Comparison of ENCODE assay signal across 1 cellular context in genomic region chr6:131574133-131574532, GRCh38.
TF ChIP-seq lines count a peak whose summit lies in the region.

No MANE protein-coding gene starts in this region.

TF ChIP-seq in HepG2, 621 proteins besides CTCF, POLR2A, EP300 and RAD21 (continues in another document):
- TF ChIP-seq ZNF784 (CRISPR knock-in tag; IDR thresholded peaks at IDR 0.05; ENCODE audit: borderline replicate concordance), result no peak; the same call in 1 of the 2 replicates
- TF ChIP-seq, protein P1, sequence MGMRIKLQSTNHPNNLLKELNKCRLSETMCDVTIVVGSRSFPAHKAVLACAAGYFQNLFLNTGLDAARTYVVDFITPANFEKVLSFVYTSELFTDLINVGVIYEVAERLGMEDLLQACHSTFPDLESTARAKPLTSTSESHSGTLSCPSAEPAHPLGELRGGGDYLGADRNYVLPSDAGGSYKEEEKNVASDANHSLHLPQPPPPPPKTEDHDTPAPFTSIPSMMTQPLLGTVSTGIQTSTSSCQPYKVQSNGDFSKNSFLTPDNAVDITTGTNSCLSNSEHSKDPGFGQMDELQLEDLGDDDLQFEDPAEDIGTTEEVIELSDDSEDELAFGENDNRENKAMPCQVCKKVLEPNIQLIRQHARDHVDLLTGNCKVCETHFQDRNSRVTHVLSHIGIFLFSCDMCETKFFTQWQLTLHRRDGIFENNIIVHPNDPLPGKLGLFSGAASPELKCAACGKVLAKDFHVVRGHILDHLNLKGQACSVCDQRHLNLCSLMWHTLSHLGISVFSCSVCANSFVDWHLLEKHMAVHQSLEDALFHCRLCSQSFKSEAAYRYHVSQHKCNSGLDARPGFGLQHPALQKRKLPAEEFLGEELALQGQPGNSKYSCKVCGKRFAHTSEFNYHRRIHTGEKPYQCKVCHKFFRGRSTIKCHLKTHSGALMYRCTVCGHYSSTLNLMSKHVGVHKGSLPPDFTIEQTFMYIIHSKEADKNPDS (CRISPR knock-in tag; IDR thresholded peaks at IDR 0.05), result no peak
- TF ChIP-seq IRF2 (CRISPR knock-in tag; IDR thresholded peaks at IDR 0.05), result 0 out of 2 replicates have a peak, but pooled peaks have one; percentile 47
- TF ChIP-seq TCF7 (IDR thresholded peaks at IDR 0.05; ENCODE audit: low read depth), result peak; percentile 64
- TF ChIP-seq RNF2 (conservative IDR thresholded peaks at IDR 0.05; ENCODE audit: low read depth), result no peak
- peak; percentile 82 for TF ChIP-seq ZNF609 (CRISPR knock-in tag; IDR thresholded peaks at IDR 0.05; ENCODE audit: borderline replicate concordance)
- TF ChIP-seq ZBTB7B (CRISPR knock-in tag; IDR thresholded peaks at IDR 0.05), result 0 out of 2 replicates have a peak, but pooled peaks have one; percentile 32
- peak; percentile 93 for TF ChIP-seq AHDC1 (CRISPR knock-in tag; IDR thresholded peaks at IDR 0.05; ENCODE audit: borderline replicate concordance)
- no peak for TF ChIP-seq ZNF768 (CRISPR knock-in tag; IDR thresholded peaks at IDR 0.05)
- TF ChIP-seq FOXO1 (CRISPR knock-in tag; IDR thresholded peaks at IDR 0.05), result peak; percentile 86; the same call in 1 of the 2 replicates
- TF ChIP-seq NRL (CRISPR knock-in tag; IDR thresholded peaks at IDR 0.05; ENCODE audit: borderline replicate concordance), result no peak
- TF ChIP-seq HOXA5 (CRISPR knock-in tag; IDR thresholded peaks at IDR 0.05), result 0 out of 2 replicates have a peak, but pooled peaks have one; percentile 59
- TF ChIP-seq FOXK1 (CRISPR knock-in tag; IDR thresholded peaks at IDR 0.05; ENCODE audit: borderline replicate concordance, low read depth), result peak; percentile 28; the same call in 1 of the 2 replicates
- TF ChIP-seq RCOR2 (CRISPR knock-in tag; IDR thresholded peaks at IDR 0.05), result peak; percentile 35; the same call in 1 of the 2 replicates
- TF ChIP-seq, protein P2, sequence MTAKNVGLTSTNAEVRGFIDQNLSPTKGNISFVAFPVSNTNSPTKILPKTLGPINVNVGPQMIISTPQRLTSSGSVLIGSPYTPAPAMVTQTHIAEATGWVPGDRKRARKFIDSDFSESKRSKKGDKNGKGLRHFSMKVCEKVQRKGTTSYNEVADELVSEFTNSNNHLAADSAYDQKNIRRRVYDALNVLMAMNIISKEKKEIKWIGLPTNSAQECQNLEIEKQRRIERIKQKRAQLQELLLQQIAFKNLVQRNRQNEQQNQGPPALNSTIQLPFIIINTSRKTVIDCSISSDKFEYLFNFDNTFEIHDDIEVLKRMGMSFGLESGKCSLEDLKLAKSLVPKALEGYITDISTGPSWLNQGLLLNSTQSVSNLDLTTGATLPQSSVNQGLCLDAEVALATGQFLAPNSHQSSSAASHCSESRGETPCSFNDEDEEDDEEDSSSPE (CRISPR knock-in tag; IDR thresholded peaks at IDR 0.05), result no peak
- peak; percentile 89 for TF ChIP-seq ISL2 (CRISPR knock-in tag; IDR thresholded peaks at IDR 0.05)
- TF ChIP-seq, protein P3, sequence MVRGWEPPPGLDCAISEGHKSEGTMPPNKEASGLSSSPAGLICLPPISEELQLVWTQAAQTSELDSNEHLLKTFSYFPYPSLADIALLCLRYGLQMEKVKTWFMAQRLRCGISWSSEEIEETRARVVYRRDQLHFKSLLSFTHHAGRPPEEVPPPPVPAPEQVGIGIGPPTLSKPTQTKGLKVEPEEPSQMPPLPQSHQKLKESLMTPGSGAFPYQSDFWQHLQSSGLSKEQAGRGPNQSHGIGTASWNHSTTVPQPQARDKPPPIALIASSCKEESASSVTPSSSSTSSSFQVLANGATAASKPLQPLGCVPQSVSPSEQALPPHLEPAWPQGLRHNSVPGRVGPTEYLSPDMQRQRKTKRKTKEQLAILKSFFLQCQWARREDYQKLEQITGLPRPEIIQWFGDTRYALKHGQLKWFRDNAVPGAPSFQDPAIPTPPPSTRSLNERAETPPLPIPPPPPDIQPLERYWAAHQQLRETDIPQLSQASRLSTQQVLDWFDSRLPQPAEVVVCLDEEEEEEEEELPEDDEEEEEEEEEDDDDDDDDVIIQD (CRISPR knock-in tag; IDR thresholded peaks at IDR 0.05; ENCODE audit: low read depth), result peak; percentile 42; the same call in 1 of the 2 replicates
- peak; percentile 59; the same call in 1 of the 2 replicates for TF ChIP-seq RFXAP (CRISPR knock-in tag; IDR thresholded peaks at IDR 0.05; ENCODE audit: borderline replicate concordance)
- peak; percentile 53; the same call in 1 of the 2 replicates for TF ChIP-seq HMG20A (CRISPR knock-in tag; IDR thresholded peaks at IDR 0.05; ENCODE audit: borderline replicate concordance)
- TF ChIP-seq MAFK (conservative IDR thresholded peaks at IDR 0.05 in 1 of 2, IDR thresholded peaks at IDR 0.05 in 1 of 2; ENCODE audit: low read length in 2 of 2), result peak; percentile 81 to 84
- peak; percentile 80; the same call in 1 of the 2 replicates for TF ChIP-seq ZNF292 (CRISPR knock-in tag; IDR thresholded peaks at IDR 0.05; ENCODE audit: borderline replicate concordance, low read depth)
- TF ChIP-seq KDM2A (CRISPR knock-in tag; IDR thresholded peaks at IDR 0.05; ENCODE audit: borderline replicate concordance, low read depth), result no peak
- TF ChIP-seq ONECUT2 (CRISPR knock-in tag; IDR thresholded peaks at IDR 0.05), result peak; percentile 16; the same call in 1 of the 2 replicates
- TF ChIP-seq ZNF124 (CRISPR knock-in tag; IDR thresholded peaks at IDR 0.05), result 0 out of 2 replicates have a peak, but pooled peaks have one; percentile 70
- no peak for TF ChIP-seq NONO (IDR thresholded peaks at IDR 0.05)
- TF ChIP-seq NONO (CRISPR knock-in tag; conservative IDR thresholded peaks at IDR 0.05), result peak; percentile 80
- peak; percentile 56 for TF ChIP-seq PHF21A (CRISPR knock-in tag; IDR thresholded peaks at IDR 0.05)
- 0 out of 2 replicates have a peak, but pooled peaks have one; percentile 31 for TF ChIP-seq ZNF256 (CRISPR knock-in tag; conservative IDR thresholded peaks at IDR 0.05)
- no peak for TF ChIP-seq RXRA (CRISPR knock-in tag; IDR thresholded peaks at IDR 0.05)
- 0 out of 2 replicates have a peak, but pooled peaks have one; percentile 5 for TF ChIP-seq ZNF546 (CRISPR knock-in tag; conservative IDR thresholded peaks at IDR 0.05)
- no peak for TF ChIP-seq ZKSCAN1 (IDR thresholded peaks at IDR 0.05; ENCODE audit: low read length)
- no peak for TF ChIP-seq ZNF746 (CRISPR knock-in tag; IDR thresholded peaks at IDR 0.05)
- peak; percentile 88 for TF ChIP-seq ZMYM4 (CRISPR knock-in tag; IDR thresholded peaks at IDR 0.05)
- TF ChIP-seq ZNF549 (CRISPR knock-in tag; IDR thresholded peaks at IDR 0.05), result no peak
- 0 out of 2 replicates have a peak, but pooled peaks have one; percentile 56 for TF ChIP-seq CSRNP1 (CRISPR knock-in tag; IDR thresholded peaks at IDR 0.05)
- peak; percentile 55; the same call in 1 of the 2 replicates for TF ChIP-seq ZNF580 (CRISPR knock-in tag; IDR thresholded peaks at IDR 0.05; ENCODE audit: borderline replicate concordance, low read depth)
- TF ChIP-seq YEATS4 (CRISPR knock-in tag; IDR thresholded peaks at IDR 0.05; ENCODE audit: borderline replicate concordance), result peak; percentile 26; the same call in 1 of the 2 replicates
- peak; percentile 71; the same call in 1 of the 2 replicates for TF ChIP-seq NCOA2 (CRISPR knock-in tag; IDR thresholded peaks at IDR 0.05)
- no peak for TF ChIP-seq CHD2 (IDR thresholded peaks at IDR 0.05; ENCODE audit: low read depth, low read length)
- TF ChIP-seq ZNF770 (CRISPR knock-in tag; IDR thresholded peaks at IDR 0.05), result peak; percentile 90
- peak; percentile 91 for TF ChIP-seq ELF3 (CRISPR knock-in tag; IDR thresholded peaks at IDR 0.05)
